Comparison of ENCODE assay signal across 12 cellular contexts in the genomic region with DNA sequence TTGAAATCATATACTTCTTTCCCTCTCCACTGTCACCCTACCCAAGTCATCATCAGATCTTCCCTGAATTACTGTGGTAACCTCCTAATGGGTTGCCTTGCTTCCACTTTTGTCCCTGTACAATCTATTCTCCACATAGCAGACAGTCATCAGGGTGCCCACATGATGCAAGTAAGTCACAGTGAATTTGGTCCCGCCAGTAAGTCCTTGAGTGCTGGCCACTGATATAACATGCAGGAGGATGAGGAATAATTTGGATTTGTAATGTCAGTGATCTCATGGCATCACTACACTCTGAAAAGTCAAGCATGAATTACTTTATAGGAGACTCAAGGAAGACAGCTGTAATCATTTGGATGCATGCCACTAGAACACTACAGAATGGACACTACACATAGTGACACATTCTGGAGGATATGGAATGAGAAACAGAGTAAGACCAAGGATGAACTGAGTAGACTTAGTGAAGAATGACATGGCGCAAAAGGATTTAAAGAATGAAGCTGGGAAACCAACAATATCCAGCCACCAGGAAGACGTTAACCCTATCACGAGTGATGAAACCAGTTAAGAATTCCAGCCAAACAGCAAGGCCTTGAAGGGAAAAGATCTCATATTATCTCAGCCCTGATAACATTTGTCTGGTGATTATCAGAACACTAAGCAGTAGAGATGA. TPM values are rescaled to one million over a fixed set of nuclear protein-coding genes. Genes with fewer than 3 reads are reported as not detected.
A peak's percentile ranks its signal among the peaks of the same experiment; 100 is the strongest.
DNase-seq lines count a peak whose midpoint lies in the region; ATAC-seq and TF ChIP-seq lines count a peak whose summit lies in the region.
"Had no signal": no experiment of that assay in that cellular context is flagged by ENCODE, and none has a peak within 500 bp of the region (broad histone marks: within the 10 kb centered on the region; RNA-seq: fewer than 3 reads in every experiment).

No MANE protein-coding gene starts in this region.

- DNase-seq in A172 (ENCODE audit: low spot score) (peak; percentile 90), astrocyte of the hippocampus (ENCODE audit: low read depth, low spot score) (peak; percentile 75), hepatocyte (ENCODE audit: low spot score) (peak; percentile 23), lower lobe of right lung (no peak), SKM-1 (lab: John Stamatoyannopoulos, UW; ENCODE audit: unreplicated experiment) (no peak), LoVo (ENCODE audit: low spot score) (no peak)
- DNase-seq: activated T-cell treated with anti-CD3 and anti-CD28 coated beads, Interleukin-2, amount 50 U/mL, for 72 hours; nephron progenitor cell had no signal

- H4K20me1 ChIP-seq in hepatocyte (ENCODE audit: insufficient read depth, poor library complexity, severe bottlenecking): no peaks in the 10 kb centered on the region

- 55% methylated on average over 4 of the region's 4 CpGs for WGBS in hepatocyte (ENCODE audit: low lambda C conversion rate, missing lambda C conversion rate)

- ATAC-seq in HG02678 (IDR thresholded peaks at IDR 0.05; ENCODE audit: unreplicated experiment) (no peak), lower lobe of right lung (no peak)
- ATAC-seq: activated T-cell treated with anti-CD3 and anti-CD28 coated beads, Interleukin-2, amount 50 U/mL, for 72 hours had no signal

- no peak for TF ChIP-seq CTCF in HEK293 (tag by site-specific recombination; IDR thresholded peaks at IDR 0.05)
- no peak for TF ChIP-seq CTCF in hepatocyte (IDR thresholded peaks at IDR 0.05; ENCODE audit: poor library complexity)
- TF ChIP-seq CTCF in lower lobe of right lung (IDR thresholded peaks at IDR 0.05): no peak

- H3K9me3 ChIP-seq in HEK293 (ENCODE audit: control insufficient read depth, insufficient read depth, low read depth, low read length) (no peaks in the 10 kb centered on the region), hepatocyte (ENCODE audit: low read depth) (no peaks in the 10 kb centered on the region), lower lobe of right lung (no peaks in the 10 kb centered on the region)

- no peak overlapping the region for H2AFZ ChIP-seq in hepatocyte

- CTCF ChIA-PET in HEK293 (lab: Yijun Ruan, JAX): interaction anchor here (0.6 to 0.7 kb wide), 2 partner anchors 138 to 201 kb away, joined by 3 to 5 read pairs; no protein-coding TSS in a partner anchor

- H3K4me2 ChIP-seq in hepatocyte: no peak overlapping the region

- no peaks in the 10 kb centered on the region for H3K9me2 ChIP-seq in hepatocyte (replicated peaks; ENCODE audit: insufficient read depth)

- H3K79me2 ChIP-seq in hepatocyte: no peaks in the 10 kb centered on the region

- intact Hi-C loops in lower lobe of right lung (cut with DNase I): no loop called here

- H3K27ac ChIP-seq in HEK293 (ENCODE audit: extremely low read depth, low read depth, low read length): no peak overlapping the region
- peak overlapping the region; percentile 28 for H3K27ac ChIP-seq in hepatocyte
- H3K27ac ChIP-seq in lower lobe of right lung: no peak overlapping the region
- H3K27ac ChIP-seq: BLaER1 treated with 17β-estradiol and CSF1 and Interleukin-3, amounts not matched to agents 10 nM and 100 nM; coronary artery had no signal

- POLR2A ChIA-PET in HEK293 (lab: Yijun Ruan, JAX): interaction anchor here (1.0 kb wide), 1 partner anchor 30 kb away, joined by 4 read pairs; no protein-coding TSS in a partner anchor

- H3K27me3 ChIP-seq in hepatocyte (no peaks in the 10 kb centered on the region), lower lobe of right lung (ENCODE audit: low read depth) (no peaks in the 10 kb centered on the region)
- H3K27me3 ChIP-seq: BLaER1 treated with 17β-estradiol and CSF1 and Interleukin-3, amounts not matched to agents 10 nM and 100 nM had no signal

- H3K36me3 ChIP-seq in HEK293 (ENCODE audit: control insufficient read depth in 2 of 2, insufficient read depth in 1 of 2, low read length in 2 of 2): no peaks in the 10 kb centered on the region
- H3K36me3 ChIP-seq in hepatocyte (replicated peaks; ENCODE audit: insufficient read depth, low read depth): no peaks in the 10 kb centered on the region
- H3K36me3 ChIP-seq in lower lobe of right lung: no peaks in the 10 kb centered on the region

- H3K4me3 ChIP-seq in HEK293 (ENCODE audit: low read depth, low read length) (no peak overlapping the region), hepatocyte (no peak overlapping the region), lower lobe of right lung (no peak overlapping the region)
- H3K4me3 ChIP-seq: BLaER1 treated with 17β-estradiol and CSF1 and Interleukin-3, amounts not matched to agents 10 nM and 100 nM; coronary artery had no signal

- H3K4me1 ChIP-seq in HEK293 (ENCODE audit: control insufficient read depth, insufficient read depth, low read length) (no peaks in the 10 kb centered on the region), hepatocyte (ENCODE audit: insufficient read depth) (no peaks in the 10 kb centered on the region), lower lobe of right lung (no peaks in the 10 kb centered on the region)

TF ChIP-seq in HEK293, 187 proteins besides CTCF, POLR2A, EP300 and RAD21 (continues in another document):
- TF ChIP-seq ZNF350 (tag by site-specific recombination; IDR thresholded peaks at IDR 0.05): no peak
- TF ChIP-seq, protein P1, sequence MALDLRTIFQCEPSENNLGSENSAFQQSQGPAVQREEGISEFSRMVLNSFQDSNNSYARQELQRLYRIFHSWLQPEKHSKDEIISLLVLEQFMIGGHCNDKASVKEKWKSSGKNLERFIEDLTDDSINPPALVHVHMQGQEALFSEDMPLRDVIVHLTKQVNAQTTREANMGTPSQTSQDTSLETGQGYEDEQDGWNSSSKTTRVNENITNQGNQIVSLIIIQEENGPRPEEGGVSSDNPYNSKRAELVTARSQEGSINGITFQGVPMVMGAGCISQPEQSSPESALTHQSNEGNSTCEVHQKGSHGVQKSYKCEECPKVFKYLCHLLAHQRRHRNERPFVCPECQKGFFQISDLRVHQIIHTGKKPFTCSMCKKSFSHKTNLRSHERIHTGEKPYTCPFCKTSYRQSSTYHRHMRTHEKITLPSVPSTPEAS (tag by site-specific recombination; IDR thresholded peaks at IDR 0.05): no peak
- 0 out of 2 replicates have a peak, but pooled peaks have one; percentile 6 for TF ChIP-seq PRDM6 (tag by site-specific recombination; IDR thresholded peaks at IDR 0.05)
- TF ChIP-seq ZNF394 (tag by site-specific recombination; IDR thresholded peaks at IDR 0.05; ENCODE audit: borderline replicate concordance): no peak
- no peak for TF ChIP-seq ZNF792 (tag by site-specific recombination; IDR thresholded peaks at IDR 0.05)
- no peak for TF ChIP-seq ZNF768 (tag by site-specific recombination; IDR thresholded peaks at IDR 0.05)
- TF ChIP-seq ZNF600 (tag by site-specific recombination; IDR thresholded peaks at IDR 0.05): peak; percentile 80
- peak; percentile 40; the same call in 1 of the 2 replicates for TF ChIP-seq ZNF366 (tag by site-specific recombination; conservative IDR thresholded peaks at IDR 0.05)
- TF ChIP-seq, protein P2, sequence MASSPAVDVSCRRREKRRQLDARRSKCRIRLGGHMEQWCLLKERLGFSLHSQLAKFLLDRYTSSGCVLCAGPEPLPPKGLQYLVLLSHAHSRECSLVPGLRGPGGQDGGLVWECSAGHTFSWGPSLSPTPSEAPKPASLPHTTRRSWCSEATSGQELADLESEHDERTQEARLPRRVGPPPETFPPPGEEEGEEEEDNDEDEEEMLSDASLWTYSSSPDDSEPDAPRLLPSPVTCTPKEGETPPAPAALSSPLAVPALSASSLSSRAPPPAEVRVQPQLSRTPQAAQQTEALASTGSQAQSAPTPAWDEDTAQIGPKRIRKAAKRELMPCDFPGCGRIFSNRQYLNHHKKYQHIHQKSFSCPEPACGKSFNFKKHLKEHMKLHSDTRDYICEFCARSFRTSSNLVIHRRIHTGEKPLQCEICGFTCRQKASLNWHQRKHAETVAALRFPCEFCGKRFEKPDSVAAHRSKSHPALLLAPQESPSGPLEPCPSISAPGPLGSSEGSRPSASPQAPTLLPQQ (tag by site-specific recombination; IDR thresholded peaks at IDR 0.05): peak; percentile 59
- no peak for TF ChIP-seq ZNF114 (tag by site-specific recombination; IDR thresholded peaks at IDR 0.05)
- TF ChIP-seq ZFP37 (tag by site-specific recombination; IDR thresholded peaks at IDR 0.05): no peak
- TF ChIP-seq SP3 (tag by site-specific recombination; IDR thresholded peaks at IDR 0.05): no peak
- TF ChIP-seq ZEB2 (tag by site-specific recombination; IDR thresholded peaks at IDR 0.05): peak; percentile 45; the same call in 1 of the 2 replicates
- no peak for TF ChIP-seq ZNF433 (tag by site-specific recombination; IDR thresholded peaks at IDR 0.05; ENCODE audit: low read depth)
- no peak for TF ChIP-seq INSM2 (tag by site-specific recombination; IDR thresholded peaks at IDR 0.05)
- no peak for TF ChIP-seq ZNF530 (tag by site-specific recombination; IDR thresholded peaks at IDR 0.05; ENCODE audit: low read depth)

RNA-seq across cellular contexts. Expression of gene MARCHF3, which starts 28.6 kb away (rescaled TPM):
- total RNA-seq in A172 (2014; rRNA removed; shearing (Covaris generic)): 4.8 and 6.4 TPM in 2 replicates
- 3.5 and 9.4 TPM in 2 replicates for total RNA-seq in hepatocyte
- polyA plus RNA-seq in hepatocyte: 20.4 and 24.3 TPM in 2 replicates
- total RNA-seq in lower lobe of right lung: 14.3 TPM

Comparison
In these comparisons a context has a peak if more than half of its experiments do, and no peak if none do; other contexts are left out.
1. DNase-seq: peak in A172 (single experiment), astrocyte of the hippocampus (single experiment) and hepatocyte (single experiment); none in lower lobe of right lung (single experiment), SKM-1 (single experiment) and LoVo (single experiment).